In genomic region chr2:205679410-205680009, GRCh38 we compare ENCODE assay signal across 2 cellular contexts.
TF ChIP-seq lines count a peak whose summit lies in the region.

No MANE protein-coding gene starts in this region.

TF ChIP-seq in SK-N-SH, 30 proteins besides CTCF, POLR2A, EP300 and RAD21 (continued from another document):
- TF ChIP-seq FOSL2 (IDR thresholded peaks at IDR 0.05; ENCODE audit: borderline replicate concordance, low read depth) = no peak
- TF ChIP-seq MAX (IDR thresholded peaks at IDR 0.05; ENCODE audit: low read depth) = no peak
- no peak for TF ChIP-seq FOXM1 (IDR thresholded peaks at IDR 0.05; ENCODE audit: low read depth)
- TF ChIP-seq TEAD4 (IDR thresholded peaks at IDR 0.05; ENCODE audit: borderline replicate concordance, insufficient read depth) = no peak
- no peak for TF ChIP-seq TAF1 (IDR thresholded peaks at IDR 0.05; ENCODE audit: borderline replicate concordance, low read depth, low read length)
- TF ChIP-seq TCF12 (IDR thresholded peaks at IDR 0.05) = no peak
- TF ChIP-seq POLR2AphosphoS5 (IDR thresholded peaks at IDR 0.05; ENCODE audit: low read depth, low read length) = no peak
- TF ChIP-seq EZH2phosphoT487 (IDR thresholded peaks at IDR 0.05; ENCODE audit: borderline replicate concordance, low read depth) = no peak
- TF ChIP-seq RCOR1 (IDR thresholded peaks at IDR 0.05; ENCODE audit: low read length) = no peak
- no peak for TF ChIP-seq MXI1 (IDR thresholded peaks at IDR 0.05; ENCODE audit: low read depth, low read length)
- no peak for TF ChIP-seq NRF1 (IDR thresholded peaks at IDR 0.05; ENCODE audit: low read depth, low read length)
- no peak for TF ChIP-seq GABPA (IDR thresholded peaks at IDR 0.05; ENCODE audit: low read depth)
- TF ChIP-seq, protein P1, sequence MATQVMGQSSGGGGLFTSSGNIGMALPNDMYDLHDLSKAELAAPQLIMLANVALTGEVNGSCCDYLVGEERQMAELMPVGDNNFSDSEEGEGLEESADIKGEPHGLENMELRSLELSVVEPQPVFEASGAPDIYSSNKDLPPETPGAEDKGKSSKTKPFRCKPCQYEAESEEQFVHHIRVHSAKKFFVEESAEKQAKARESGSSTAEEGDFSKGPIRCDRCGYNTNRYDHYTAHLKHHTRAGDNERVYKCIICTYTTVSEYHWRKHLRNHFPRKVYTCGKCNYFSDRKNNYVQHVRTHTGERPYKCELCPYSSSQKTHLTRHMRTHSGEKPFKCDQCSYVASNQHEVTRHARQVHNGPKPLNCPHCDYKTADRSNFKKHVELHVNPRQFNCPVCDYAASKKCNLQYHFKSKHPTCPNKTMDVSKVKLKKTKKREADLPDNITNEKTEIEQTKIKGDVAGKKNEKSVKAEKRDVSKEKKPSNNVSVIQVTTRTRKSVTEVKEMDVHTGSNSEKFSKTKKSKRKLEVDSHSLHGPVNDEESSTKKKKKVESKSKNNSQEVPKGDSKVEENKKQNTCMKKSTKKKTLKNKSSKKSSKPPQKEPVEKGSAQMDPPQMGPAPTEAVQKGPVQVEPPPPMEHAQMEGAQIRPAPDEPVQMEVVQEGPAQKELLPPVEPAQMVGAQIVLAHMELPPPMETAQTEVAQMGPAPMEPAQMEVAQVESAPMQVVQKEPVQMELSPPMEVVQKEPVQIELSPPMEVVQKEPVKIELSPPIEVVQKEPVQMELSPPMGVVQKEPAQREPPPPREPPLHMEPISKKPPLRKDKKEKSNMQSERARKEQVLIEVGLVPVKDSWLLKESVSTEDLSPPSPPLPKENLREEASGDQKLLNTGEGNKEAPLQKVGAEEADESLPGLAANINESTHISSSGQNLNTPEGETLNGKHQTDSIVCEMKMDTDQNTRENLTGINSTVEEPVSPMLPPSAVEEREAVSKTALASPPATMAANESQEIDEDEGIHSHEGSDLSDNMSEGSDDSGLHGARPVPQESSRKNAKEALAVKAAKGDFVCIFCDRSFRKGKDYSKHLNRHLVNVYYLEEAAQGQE (IDR thresholded peaks at IDR 0.05; ENCODE audit: low read depth, low read length) = no peak
- TF ChIP-seq USF1 (IDR thresholded peaks at IDR 0.05; ENCODE audit: borderline replicate concordance, low read depth) = no peak
- TF ChIP-seq, protein P2, sequence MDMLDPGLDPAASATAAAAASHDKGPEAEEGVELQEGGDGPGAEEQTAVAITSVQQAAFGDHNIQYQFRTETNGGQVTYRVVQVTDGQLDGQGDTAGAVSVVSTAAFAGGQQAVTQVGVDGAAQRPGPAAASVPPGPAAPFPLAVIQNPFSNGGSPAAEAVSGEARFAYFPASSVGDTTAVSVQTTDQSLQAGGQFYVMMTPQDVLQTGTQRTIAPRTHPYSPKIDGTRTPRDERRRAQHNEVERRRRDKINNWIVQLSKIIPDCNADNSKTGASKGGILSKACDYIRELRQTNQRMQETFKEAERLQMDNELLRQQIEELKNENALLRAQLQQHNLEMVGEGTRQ (IDR thresholded peaks at IDR 0.05; ENCODE audit: borderline replicate concordance, low read depth, low read length) = no peak
- TF ChIP-seq SMC3 (IDR thresholded peaks at IDR 0.05; ENCODE audit: low read depth, low read length) = no peak

TF ChIP-seq in SK-N-SH treated with all-trans-retinoic acid at 6 μM for 48 hours, 23 proteins besides CTCF, POLR2A, EP300 and RAD21:
- TF ChIP-seq, protein P3, sequence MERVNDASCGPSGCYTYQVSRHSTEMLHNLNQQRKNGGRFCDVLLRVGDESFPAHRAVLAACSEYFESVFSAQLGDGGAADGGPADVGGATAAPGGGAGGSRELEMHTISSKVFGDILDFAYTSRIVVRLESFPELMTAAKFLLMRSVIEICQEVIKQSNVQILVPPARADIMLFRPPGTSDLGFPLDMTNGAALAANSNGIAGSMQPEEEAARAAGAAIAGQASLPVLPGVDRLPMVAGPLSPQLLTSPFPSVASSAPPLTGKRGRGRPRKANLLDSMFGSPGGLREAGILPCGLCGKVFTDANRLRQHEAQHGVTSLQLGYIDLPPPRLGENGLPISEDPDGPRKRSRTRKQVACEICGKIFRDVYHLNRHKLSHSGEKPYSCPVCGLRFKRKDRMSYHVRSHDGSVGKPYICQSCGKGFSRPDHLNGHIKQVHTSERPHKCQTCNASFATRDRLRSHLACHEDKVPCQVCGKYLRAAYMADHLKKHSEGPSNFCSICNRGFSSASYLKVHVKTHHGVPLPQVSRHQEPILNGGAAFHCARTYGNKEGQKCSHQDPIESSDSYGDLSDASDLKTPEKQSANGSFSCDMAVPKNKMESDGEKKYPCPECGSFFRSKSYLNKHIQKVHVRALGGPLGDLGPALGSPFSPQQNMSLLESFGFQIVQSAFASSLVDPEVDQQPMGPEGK (CRISPR knock-in tag; IDR thresholded peaks at IDR 0.05; ENCODE audit: borderline replicate concordance) = no peak
- TF ChIP-seq SNAI2 (CRISPR knock-in tag; IDR thresholded peaks at IDR 0.05) = no peak
- no peak for TF ChIP-seq ZFP30 (CRISPR knock-in tag; IDR thresholded peaks at IDR 0.05)
- TF ChIP-seq ZNF70 (CRISPR knock-in tag; IDR thresholded peaks at IDR 0.05) = no peak
- TF ChIP-seq TCF4 (CRISPR knock-in tag; IDR thresholded peaks at IDR 0.05; ENCODE audit: borderline replicate concordance) = no peak
- no peak for TF ChIP-seq PPARA (CRISPR knock-in tag; IDR thresholded peaks at IDR 0.05; ENCODE audit: borderline replicate concordance)
- no peak for TF ChIP-seq OSR1 (CRISPR knock-in tag; IDR thresholded peaks at IDR 0.05)
- TF ChIP-seq POU6F1 (CRISPR knock-in tag; IDR thresholded peaks at IDR 0.05; ENCODE audit: borderline replicate concordance, low read depth) = no peak
TF ChIP-seq in SK-N-SH treated with all-trans-retinoic acid at 6 μM for 48 hours: peak in this region for 0.
